Comparison of ENCODE assay signal across 1 cellular context in genomic region chr3:129056832-129057231, GRCh38.
TF ChIP-seq lines count a peak whose summit lies in the region.

No MANE protein-coding gene starts in this region.

TF ChIP-seq in K562, 482 proteins besides CTCF, POLR2A, EP300 and RAD21:
- no peak for TF ChIP-seq ZNF3 (CRISPR knock-in tag; IDR thresholded peaks at IDR 0.05)
- no peak for TF ChIP-seq SNRNP70 (optimal IDR thresholded peaks at IDR 0.05; ENCODE audit: low read depth, low read length)
- TF ChIP-seq ID3 (CRISPR knock-in tag; IDR thresholded peaks at IDR 0.05), result no peak
- 0 out of 2 replicates have a peak, but pooled peaks have one; percentile 28 for TF ChIP-seq ID3 (tag; IDR thresholded peaks at IDR 0.05)
- TF ChIP-seq ZEB2 (IDR thresholded peaks at IDR 0.05), result no peak
- TF ChIP-seq STAT5A (IDR thresholded peaks at IDR 0.05; ENCODE audit: borderline replicate concordance, low read length), result 0 out of 2 replicates have a peak, but pooled peaks have one; percentile 33
- TF ChIP-seq DPF2 (IDR thresholded peaks at IDR 0.05), result peak; percentile 65; the same call in 1 of the 2 replicates
- peak; percentile 37; the same call in 1 of the 2 replicates for TF ChIP-seq SMARCA4 (IDR thresholded peaks at IDR 0.05)
- TF ChIP-seq POLR2AphosphoS5 (IDR thresholded peaks at IDR 0.05; ENCODE audit: control insufficient read depth, insufficient read depth, low read depth, low read length), result peak; percentile 60; the same call in 1 of the 2 replicates
- TF ChIP-seq ZNF134 (CRISPR knock-in tag; conservative IDR thresholded peaks at IDR 0.05), result no peak
- peak; percentile 92 for TF ChIP-seq CBFA2T3 (IDR thresholded peaks at IDR 0.05)
- 0 out of 2 replicates have a peak, but pooled peaks have one; percentile 8 for TF ChIP-seq SMAD4 (CRISPR knock-in tag; conservative IDR thresholded peaks at IDR 0.05)
- no peak for TF ChIP-seq PRMT5 (CRISPR knock-in tag; IDR thresholded peaks at IDR 0.05)
- no peak for TF ChIP-seq ILF3 (IDR thresholded peaks at IDR 0.05; ENCODE audit: borderline replicate concordance)
- no peak for TF ChIP-seq ZNF133 (CRISPR knock-in tag; IDR thresholded peaks at IDR 0.05)
- TF ChIP-seq FOXK1 (CRISPR knock-in tag; IDR thresholded peaks at IDR 0.05; ENCODE audit: borderline replicate concordance), result no peak
- peak; percentile 79 for TF ChIP-seq NCOR1 (IDR thresholded peaks at IDR 0.05)
- TF ChIP-seq NCOA1 (IDR thresholded peaks at IDR 0.05; ENCODE audit: low read depth), result peak; percentile 33; the same call in 1 of the 2 replicates
- no peak for TF ChIP-seq RFX1 (IDR thresholded peaks at IDR 0.05)
- TF ChIP-seq BACH1 (tag; IDR thresholded peaks at IDR 0.05), result no peak
- no peak for TF ChIP-seq USF2 (CRISPR knock-in tag; IDR thresholded peaks at IDR 0.05)
- no peak for TF ChIP-seq SMC3 (conservative IDR thresholded peaks at IDR 0.05; ENCODE audit: insufficient read depth, low read depth, low read length)
- TF ChIP-seq TCF3 (CRISPR knock-in tag; IDR thresholded peaks at IDR 0.05), result peak; percentile 73
- TF ChIP-seq POLR2B (IDR thresholded peaks at IDR 0.05; ENCODE audit: low read depth, partially characterized antibody), result no peak
- TF ChIP-seq ZNF175 (CRISPR knock-in tag; IDR thresholded peaks at IDR 0.05; ENCODE audit: low read depth), result no peak
- no peak for TF ChIP-seq ZBTB5 (IDR thresholded peaks at IDR 0.05)
- TF ChIP-seq TEAD4 (IDR thresholded peaks at IDR 0.05; ENCODE audit: low read length), result peak; percentile 71
- no peak for TF ChIP-seq TEAD4 (CRISPR knock-in tag; IDR thresholded peaks at IDR 0.05; ENCODE audit: borderline replicate concordance)
- TF ChIP-seq NFIC (IDR thresholded peaks at IDR 0.05), result peak; percentile 60
- peak; percentile 83 for TF ChIP-seq ARID1B (IDR thresholded peaks at IDR 0.05)
- no peak for TF ChIP-seq ZBTB2 (IDR thresholded peaks at IDR 0.05)
- no peak for TF ChIP-seq SRF (CRISPR knock-in tag; IDR thresholded peaks at IDR 0.05)
- peak; percentile 88 for TF ChIP-seq CBFA2T2 (conservative IDR thresholded peaks at IDR 0.05)
- TF ChIP-seq MTA2 (IDR thresholded peaks at IDR 0.05; ENCODE audit: low read depth), result peak; percentile 41; the same call in 1 of the 2 replicates
- peak in 1 of 2 experiments; percentile 20; a peak in 2 of 4 replicates for TF ChIP-seq TRIM24 (IDR thresholded peaks at IDR 0.05)
- no peak for TF ChIP-seq PHB (CRISPR knock-in tag; IDR thresholded peaks at IDR 0.05)
- TF ChIP-seq NFIX (CRISPR knock-in tag; IDR thresholded peaks at IDR 0.05; ENCODE audit: low read depth), result no peak
- TF ChIP-seq MAX (CRISPR knock-in tag; IDR thresholded peaks at IDR 0.05), result no peak
- no peak for TF ChIP-seq PURB (CRISPR knock-in tag; IDR thresholded peaks at IDR 0.05; ENCODE audit: low read depth)
- no peak for TF ChIP-seq SP2 (IDR thresholded peaks at IDR 0.05; ENCODE audit: extremely low read depth, low read depth, low read length, poor library complexity, severe bottlenecking)
- TF ChIP-seq USF1 (CRISPR knock-in tag; IDR thresholded peaks at IDR 0.05), result no peak
- no peak for TF ChIP-seq KDM1A (IDR thresholded peaks at IDR 0.05)
- peak; percentile 75 for TF ChIP-seq TAL1 (IDR thresholded peaks at IDR 0.05)
- TF ChIP-seq ZNF592 (IDR thresholded peaks at IDR 0.05), result 0 out of 2 replicates have a peak, but pooled peaks have one; percentile 38
- peak; percentile 9 for TF ChIP-seq MEIS2 (IDR thresholded peaks at IDR 0.05; ENCODE audit: partially characterized antibody)
- TF ChIP-seq RNF219 (CRISPR knock-in tag; IDR thresholded peaks at IDR 0.05), result no peak
- no peak for TF ChIP-seq ZNF280A (IDR thresholded peaks at IDR 0.05; ENCODE audit: low read depth, partially characterized antibody)
- TF ChIP-seq ZBTB43 (CRISPR knock-in tag; IDR thresholded peaks at IDR 0.05), result no peak
